23 cellular contexts compared by ENCODE assay signal in genomic region chr7:638256-639011, GRCh38.
"Had no signal": no experiment of that assay in that cellular context is flagged by ENCODE, and none has a peak within 500 bp of the region (broad histone marks: within the 10 kb centered on the region; RNA-seq: fewer than 3 reads in every experiment).

No MANE protein-coding gene starts in this region.

- H3K27me3 ChIP-seq: brain microvascular endothelial cell, dorsolateral prefrontal cortex, gastroesophageal sphincter, vagina had no signal

- H3K27ac Mint-ChIP-seq: activated naive CD4-positive, alpha-beta T cell treated with anti-CD3 and anti-CD28 coated beads for 36 hours; memory B cell; T-helper 17 cell had no signal

- H3K9me3 ChIP-seq: vagina had no signal

- H3K4me1 ChIP-seq: gastroesophageal sphincter, parathyroid adenoma, vagina had no signal

- H3K27me3 Mint-ChIP-seq: naive thymus-derived CD8-positive, alpha-beta T cell; T-helper 17 cell had no signal

- H3K27ac ChIP-seq: brain microvascular endothelial cell, coronary artery, dorsolateral prefrontal cortex, gastroesophageal sphincter, parathyroid adenoma, thoracic aorta, vagina, WERI-Rb-1 had no signal

- H3K36me3 ChIP-seq: brain microvascular endothelial cell, gastroesophageal sphincter, thoracic aorta, vagina, WERI-Rb-1 had no signal

- H3K4me3 ChIP-seq: coronary artery, dorsolateral prefrontal cortex, gastroesophageal sphincter, thoracic aorta, vagina had no signal

- H3K4me3 Mint-ChIP-seq: activated naive CD4-positive, alpha-beta T cell treated with anti-CD3 and anti-CD28 coated beads for 36 hours; memory B cell; neural crest cell; T-helper 17 cell had no signal

- H3K9me3 Mint-ChIP-seq: activated naive CD4-positive, alpha-beta T cell treated with anti-CD3 and anti-CD28 coated beads for 36 hours; neural crest cell had no signal

- DNase-seq: activated naive CD4-positive, alpha-beta T cell treated with anti-CD3 and anti-CD28 coated beads for 36 hours; activated T-cell treated with anti-CD3 and anti-CD28 coated beads for 4 hours; activated T-cell treated with anti-CD3 and anti-CD28 coated beads, Interleukin-2, amount 50 U/mL, for 72 hours; amniotic stem cell; brain microvascular endothelial cell; effector memory CD4-positive, alpha-beta T cell; hippocampal formation; naive thymus-derived CD8-positive, alpha-beta T cell; nucleus accumbens; stimulated activated naive CD8-positive, alpha-beta T cell treated with anti-CD3 and anti-CD28 coated beads, Interleukin-15, Interleukin-2, amounts not matched to agents 100 U/mL and 50 U/mL, for 24 hours; T-helper 17 cell; T1000; trophoblast cell; WERI-Rb-1 had no signal

- ATAC-seq: activated T-cell treated with anti-CD3 and anti-CD28 coated beads, Interleukin-2, amount 50 U/mL, for 72 hours; gastroesophageal sphincter; naive thymus-derived CD8-positive, alpha-beta T cell; right cardiac atrium; stimulated activated naive CD8-positive, alpha-beta T cell treated with anti-CD3 and anti-CD28 coated beads, Interleukin-15, Interleukin-2, amounts not matched to agents 100 U/mL and 50 U/mL, for 24 hours; T-helper 17 cell had no signal
